ENCODE assay signal across 27 cellular contexts in genomic region chr6:37684801-37685200, GRCh38. TPM values are rescaled to one million over a fixed set of nuclear protein-coding genes. Genes with fewer than 3 reads are reported as not detected.
"Had no signal": no experiment of that assay in that cellular context is flagged by ENCODE, and none has a peak within 500 bp of the region (broad histone marks: within the 10 kb centered on the region; RNA-seq: fewer than 3 reads in every experiment).

No MANE protein-coding gene starts in this region.

- H3K27ac Mint-ChIP-seq: activated CD8-positive, alpha-beta memory T cell treated with anti-CD3 and anti-CD28 coated beads, Interleukin-2, amount 10 ng/mL, durations not matched to agents 7 days and 5 days; activated naive CD4-positive, alpha-beta T cell treated with anti-CD3 and anti-CD28 coated beads, Interleukin-2, amount 50 U/mL, for 24 hours; activated T-cell treated with anti-CD3 and anti-CD28 coated beads, Interleukin-2, amount 50 U/mL, for 24 hours; activated T-helper 1 cell treated with anti-CD3 and anti-CD28 coated beads, Interleukin-12 subunit alpha, Interleukin-12 subunit beta, Interleukin-2, Interleukin-4 antibody, amounts not matched to agents 30 ng/mL and 10 ng/mL and 1 ng/mL, durations not matched to agents 14 hours and 24 hours and 36 hours; T-helper 1 cell treated with Interleukin-12 subunit alpha and Interleukin-12 subunit beta and Interleukin-4 antibody, amounts not matched to agents 30 μg/mL and 1 μg/mL, for 36 hours had no signal

- H3K9me3 Mint-ChIP-seq: activated naive CD4-positive, alpha-beta T cell treated with anti-CD3 and anti-CD28 coated beads, Interleukin-2, amount 50 U/mL, for 24 hours; activated T-cell treated with anti-CD3 and anti-CD28 coated beads, Interleukin-2, amount 50 U/mL, for 24 hours; activated T-helper 1 cell treated with anti-CD3 and anti-CD28 coated beads, Interleukin-12 subunit alpha, Interleukin-12 subunit beta, Interleukin-2, Interleukin-4 antibody, amounts not matched to agents 30 ng/mL and 10 ng/mL and 1 ng/mL, durations not matched to agents 14 hours and 24 hours and 36 hours; T-helper 1 cell treated with Interleukin-12 subunit alpha and Interleukin-12 subunit beta and Interleukin-4 antibody, amounts not matched to agents 30 μg/mL and 1 μg/mL, for 36 hours had no signal

- DNase-seq: activated CD4-positive, alpha-beta T cell treated with anti-CD3 and anti-CD28 coated beads for 48 hours; activated CD4-positive, alpha-beta T cell treated with anti-CD3 and anti-CD28 coated beads, Interleukin-2, amount 50 U/mL, for 4 hours; activated CD4-positive, CD25-positive, alpha-beta regulatory T cell treated with anti-CD3 and anti-CD28 coated beads, Interleukin-2, amount 50 U/mL, for 72 hours; activated CD8-positive, alpha-beta memory T cell treated with anti-CD3 and anti-CD28 coated beads, Interleukin-2, amount 10 ng/mL, durations not matched to agents 7 days and 5 days; activated effector memory CD4-positive, alpha-beta T cell treated with Interleukin-2 at 50 U/mL for 16 hours; activated naive CD4-positive, alpha-beta T cell; activated T-cell treated with anti-CD3 and anti-CD28 coated beads, Interleukin-2, amount 50 U/mL, for 24 hours; amygdala; KG1; NCI-H1092; NCI-H1417; NCI-H1930; NCI-H2171; NCI-H2227 treated with DMSO at 0.1 percent for 48 hours; NCI-H446 treated with DMSO at 0.1 percent for 48 hours; NCI-H526 treated with DMSO at 0.1 percent for 48 hours; NCI-H82; Peyer's patch; SHP77; SW 1271 had no signal

- H3K4me3 ChIP-seq: Peyer's patch, SJSA1 had no signal

- H3K27me3 Mint-ChIP-seq: activated naive CD4-positive, alpha-beta T cell treated with anti-CD3 and anti-CD28 coated beads, Interleukin-2, amount 50 U/mL, for 24 hours; activated T-cell treated with anti-CD3 and anti-CD28 coated beads, Interleukin-2, amount 50 U/mL, for 24 hours had no signal

- H3K4me1 Mint-ChIP-seq: activated CD8-positive, alpha-beta memory T cell treated with anti-CD3 and anti-CD28 coated beads, Interleukin-2, amount 10 ng/mL, durations not matched to agents 7 days and 5 days; activated naive CD4-positive, alpha-beta T cell treated with anti-CD3 and anti-CD28 coated beads, Interleukin-2, amount 50 U/mL, for 24 hours had no signal

- ATAC-seq: activated CD8-positive, alpha-beta memory T cell treated with anti-CD3 and anti-CD28 coated beads, Interleukin-2, amount 10 ng/mL, durations not matched to agents 7 days and 5 days; SK-N-SH treated with all-trans-retinoic acid at 6 μM for 48 hours had no signal

- H3K9me3 ChIP-seq: Peyer's patch, SJSA1 had no signal

- H3K27ac ChIP-seq: Peyer's patch, SJSA1 had no signal

- H3K36me3 ChIP-seq: Peyer's patch, SJSA1 had no signal

- H3K36me3 Mint-ChIP-seq: activated CD8-positive, alpha-beta memory T cell treated with anti-CD3 and anti-CD28 coated beads, Interleukin-2, amount 10 ng/mL, durations not matched to agents 7 days and 5 days; activated naive CD4-positive, alpha-beta T cell treated with anti-CD3 and anti-CD28 coated beads, Interleukin-2, amount 50 U/mL, for 24 hours; brain had no signal

- H3K4me3 Mint-ChIP-seq: activated CD8-positive, alpha-beta memory T cell treated with anti-CD3 and anti-CD28 coated beads, Interleukin-2, amount 10 ng/mL, durations not matched to agents 7 days and 5 days; activated naive CD4-positive, alpha-beta T cell treated with anti-CD3 and anti-CD28 coated beads, Interleukin-2, amount 50 U/mL, for 24 hours; activated T-cell treated with anti-CD3 and anti-CD28 coated beads, Interleukin-2, amount 50 U/mL, for 24 hours; activated T-helper 1 cell treated with anti-CD3 and anti-CD28 coated beads, Interleukin-12 subunit alpha, Interleukin-12 subunit beta, Interleukin-2, Interleukin-4 antibody, amounts not matched to agents 30 ng/mL and 10 ng/mL and 1 ng/mL, durations not matched to agents 14 hours and 24 hours and 36 hours; brain; T-helper 1 cell treated with Interleukin-12 subunit alpha and Interleukin-12 subunit beta and Interleukin-4 antibody, amounts not matched to agents 30 μg/mL and 1 μg/mL, for 36 hours had no signal

- H3K27me3 ChIP-seq: Peyer's patch, SJSA1 had no signal

- H3K4me1 ChIP-seq: Peyer's patch, SJSA1 had no signal

RNA-seq across cellular contexts. Expression of gene MDGA1, which starts 12.9 kb away (rescaled TPM):
- total RNA-seq: MCF 10A had no signal
